In genomic region chr16:23852794-23853562, GRCh38 we compare ENCODE assay signal across 1 cellular context.
TF ChIP-seq lines count a peak whose summit lies in the region.

No MANE protein-coding gene starts in this region.

TF ChIP-seq in H1, 55 proteins besides CTCF, POLR2A, EP300 and RAD21:
- TF ChIP-seq CHD7 (IDR thresholded peaks at IDR 0.05; ENCODE audit: insufficient replicate concordance, low read length) (no peak), CHD1 (IDR thresholded peaks at IDR 0.05; ENCODE audit: low read depth, low read length) (no peak), KDM5A (IDR thresholded peaks at IDR 0.05; ENCODE audit: low read length) (no peak), BRCA1 (IDR thresholded peaks at IDR 0.05; ENCODE audit: low read depth, low read length) (no peak), SIRT6 (IDR thresholded peaks at IDR 0.05; ENCODE audit: low read length) (no peak), TCF12 (IDR thresholded peaks at IDR 0.05; ENCODE audit: low read depth, low read length) (no peak), RXRA (IDR thresholded peaks at IDR 0.05; ENCODE audit: insufficient read depth, low read depth, low read length) (no peak), POU5F1 (IDR thresholded peaks at IDR 0.05; ENCODE audit: low read depth, low read length) (no peak), CHD2 (IDR thresholded peaks at IDR 0.05; ENCODE audit: low read length) (no peak), ATF3 (IDR thresholded peaks at IDR 0.05; ENCODE audit: insufficient read depth, low read depth, low read length) (no peak), SUZ12 (IDR thresholded peaks at IDR 0.05; ENCODE audit: low read length) (no peak), HDAC2 (IDR thresholded peaks at IDR 0.05; ENCODE audit: borderline replicate concordance in 1 of 2, low read depth in 2 of 2, low read length in 2 of 2) (no peak), SAP30 (IDR thresholded peaks at IDR 0.05; ENCODE audit: insufficient read depth, insufficient replicate concordance, low read length) (no peak), NRF1 (IDR thresholded peaks at IDR 0.05; ENCODE audit: low read depth, low read length) (no peak), HDAC6 (IDR thresholded peaks at IDR 0.05; ENCODE audit: low read depth, low read length) (no peak), GTF2F1 (IDR thresholded peaks at IDR 0.05; ENCODE audit: borderline replicate concordance, low read depth, low read length) (no peak), ATF2 (IDR thresholded peaks at IDR 0.05; ENCODE audit: low read length) (no peak), JUN (IDR thresholded peaks at IDR 0.05; ENCODE audit: low read depth, low read length) (no peak)
